ENCODE assay signal across 1 cellular context in genomic region chr2:127566576-127566975, GRCh38.
TF ChIP-seq lines count a peak whose summit lies in the region.

No MANE protein-coding gene starts in this region.

TF ChIP-seq in GM23338, 12 proteins besides CTCF, POLR2A, EP300 and RAD21:
- TF ChIP-seq ZNF462 (CRISPR knock-in tag; IDR thresholded peaks at IDR 0.05) (no peak), NANOG (IDR thresholded peaks at IDR 0.05; ENCODE audit: borderline replicate concordance) (no peak), REST (IDR thresholded peaks at IDR 0.05; ENCODE audit: unreplicated experiment) (no peak), EZH2phosphoT487 (IDR thresholded peaks at IDR 0.05; ENCODE audit: unreplicated experiment) (no peak), EZH2 (IDR thresholded peaks at IDR 0.05; ENCODE audit: low read depth, unreplicated experiment) (no peak), JUNB (IDR thresholded peaks at IDR 0.05; ENCODE audit: unreplicated experiment) (no peak), CREB1 (CRISPR knock-in tag; IDR thresholded peaks at IDR 0.05; ENCODE audit: low read depth) (no peak), ZNF331 (CRISPR knock-in tag; IDR thresholded peaks at IDR 0.05; ENCODE audit: low read depth) (no peak), ETS1 (IDR thresholded peaks at IDR 0.05) (no peak), ZNF114 (CRISPR knock-in tag; IDR thresholded peaks at IDR 0.05) (no peak), STAT1 (IDR thresholded peaks at IDR 0.05; ENCODE audit: unreplicated experiment) (no peak), POLR2AphosphoS5 (IDR thresholded peaks at IDR 0.05; ENCODE audit: low read depth) (no peak)
